Comparison of ENCODE assay signal across 28 cellular contexts in the genomic region with DNA sequence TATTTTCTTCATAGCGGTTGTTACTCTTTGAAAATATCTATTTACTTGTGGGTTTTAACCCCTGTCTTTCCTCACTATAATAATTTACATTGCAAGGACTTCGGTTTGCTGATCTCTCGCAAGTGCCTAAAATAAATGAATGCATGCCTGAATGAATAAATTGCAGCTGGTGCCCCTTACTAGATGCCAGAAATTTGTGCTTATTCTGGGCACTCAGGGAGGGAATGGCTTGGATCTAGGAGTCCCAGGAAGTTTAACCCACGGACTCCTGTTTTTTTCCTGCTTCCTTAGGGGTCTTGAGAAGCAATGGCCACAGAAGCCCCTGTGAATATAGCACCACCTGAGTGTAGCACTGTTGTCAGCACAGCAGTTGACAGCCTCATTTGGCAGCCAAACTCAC. TPM values are rescaled to one million over a fixed set of nuclear protein-coding genes. Genes with fewer than 3 reads are reported as not detected.
"Had no signal": no experiment of that assay in that cellular context is flagged by ENCODE, and none has a peak within 500 bp of the region (broad histone marks: within the 10 kb centered on the region; RNA-seq: fewer than 3 reads in every experiment).

No MANE protein-coding gene starts in this region.

- H3K4me3 Mint-ChIP-seq: activated CD8-positive, alpha-beta memory T cell treated with anti-CD3 and anti-CD28 coated beads, Interleukin-2, amount 10 ng/mL, durations not matched to agents 7 days and 5 days; activated naive CD4-positive, alpha-beta T cell treated with anti-CD3 and anti-CD28 coated beads, Interleukin-2, amount 50 U/mL, for 24 hours; activated T-cell treated with anti-CD3 and anti-CD28 coated beads, Interleukin-2, amount 50 U/mL, for 24 hours; activated T-helper 1 cell treated with anti-CD3 and anti-CD28 coated beads, Interleukin-12 subunit alpha, Interleukin-12 subunit beta, Interleukin-2, Interleukin-4 antibody, amounts not matched to agents 30 ng/mL and 10 ng/mL and 1 ng/mL, durations not matched to agents 14 hours and 24 hours and 36 hours; central memory CD8-positive, alpha-beta T cell; T-helper 17 cell; WTC11 had no signal

- H3K9me3 Mint-ChIP-seq: activated naive CD4-positive, alpha-beta T cell treated with anti-CD3 and anti-CD28 coated beads, Interleukin-2, amount 50 U/mL, for 24 hours; activated T-cell treated with anti-CD3 and anti-CD28 coated beads, Interleukin-2, amount 50 U/mL, for 24 hours; activated T-helper 1 cell treated with anti-CD3 and anti-CD28 coated beads, Interleukin-12 subunit alpha, Interleukin-12 subunit beta, Interleukin-2, Interleukin-4 antibody, amounts not matched to agents 30 ng/mL and 10 ng/mL and 1 ng/mL, durations not matched to agents 14 hours and 24 hours and 36 hours; central memory CD8-positive, alpha-beta T cell; WTC11 had no signal

- H3K27ac Mint-ChIP-seq: activated CD8-positive, alpha-beta memory T cell treated with anti-CD3 and anti-CD28 coated beads, Interleukin-2, amount 10 ng/mL, durations not matched to agents 7 days and 5 days; activated naive CD4-positive, alpha-beta T cell treated with anti-CD3 and anti-CD28 coated beads, Interleukin-2, amount 50 U/mL, for 24 hours; activated T-cell treated with anti-CD3 and anti-CD28 coated beads, Interleukin-2, amount 50 U/mL, for 24 hours; activated T-helper 1 cell treated with anti-CD3 and anti-CD28 coated beads, Interleukin-12 subunit alpha, Interleukin-12 subunit beta, Interleukin-2, Interleukin-4 antibody, amounts not matched to agents 30 ng/mL and 10 ng/mL and 1 ng/mL, durations not matched to agents 14 hours and 24 hours and 36 hours; T-helper 17 cell; WTC11 had no signal

- ATAC-seq: activated CD8-positive, alpha-beta memory T cell treated with anti-CD3 and anti-CD28 coated beads, Interleukin-2, amount 10 ng/mL, durations not matched to agents 7 days and 5 days; body of pancreas; T-helper 17 cell; WTC11 had no signal

- H3K4me3 ChIP-seq: ascending aorta, body of pancreas had no signal

- H3K27me3 ChIP-seq: ascending aorta, body of pancreas had no signal

- H3K27ac ChIP-seq: ascending aorta, body of pancreas had no signal

- H3K4me1 ChIP-seq: ascending aorta had no signal

- H3K9me3 ChIP-seq: ascending aorta, body of pancreas had no signal

- H3K36me3 ChIP-seq: ascending aorta had no signal

- DNase-seq: activated CD4-positive, alpha-beta T cell treated with anti-CD3 and anti-CD28 coated beads for 48 hours; activated CD4-positive, alpha-beta T cell treated with anti-CD3 and anti-CD28 coated beads, Interleukin-2, amount 50 U/mL, for 4 hours; activated CD4-positive, CD25-positive, alpha-beta regulatory T cell treated with anti-CD3 and anti-CD28 coated beads, Interleukin-2, amount 50 U/mL, for 72 hours; activated CD8-positive, alpha-beta memory T cell treated with anti-CD3 and anti-CD28 coated beads, Interleukin-2, amount 10 ng/mL, durations not matched to agents 7 days and 5 days; activated effector memory CD4-positive, alpha-beta T cell treated with Interleukin-2 at 50 U/mL for 16 hours; activated naive CD4-positive, alpha-beta T cell; activated T-cell treated with anti-CD3 and anti-CD28 coated beads, Interleukin-2, amount 50 U/mL, for 24 hours; body of pancreas; KBM-7; NCI-H1048; NCI-H187; NCI-H2081; NCI-H226; NCI-H526 treated with DMSO at 0.1 percent for 48 hours; NCI-H82; SIG-M5; T-helper 17 cell; T-helper 9 cell had no signal

- H3K36me3 Mint-ChIP-seq: activated CD8-positive, alpha-beta memory T cell treated with anti-CD3 and anti-CD28 coated beads, Interleukin-2, amount 10 ng/mL, durations not matched to agents 7 days and 5 days; activated naive CD4-positive, alpha-beta T cell treated with anti-CD3 and anti-CD28 coated beads, Interleukin-2, amount 50 U/mL, for 24 hours; WTC11 had no signal

RNA-seq across cellular contexts. Expression of gene PLA2G2C, which starts 3.9 kb away (rescaled TPM):
- total RNA-seq: activated CD8-positive, alpha-beta memory T cell treated with anti-CD3 and anti-CD28 coated beads, Interleukin-2, amount 10 ng/mL, durations not matched to agents 7 days and 5 days; ascending aorta; body of pancreas; LHCN-M2; M059J; NCI-H460; RPMI7951; WTC11 had no signal

RNA-seq across cellular contexts. Expression of gene UBXN10, which starts 4.4 kb away (rescaled TPM):
- total RNA-seq: ascending aorta, LHCN-M2, M059J, NCI-H460 had no signal

RNA-seq across cellular contexts. Expression of gene PLA2G2F, which starts 51.1 kb away (rescaled TPM):
- total RNA-seq: activated CD8-positive, alpha-beta memory T cell treated with anti-CD3 and anti-CD28 coated beads, Interleukin-2, amount 10 ng/mL, durations not matched to agents 7 days and 5 days; activated T-helper 1 cell treated with anti-CD3 and anti-CD28 coated beads, Interleukin-12 subunit alpha, Interleukin-12 subunit beta, Interleukin-2, Interleukin-4 antibody, amounts not matched to agents 30 ng/mL and 10 ng/mL and 1 ng/mL, durations not matched to agents 14 hours and 24 hours and 36 hours; ascending aorta; body of pancreas; LHCN-M2; M059J; NCI-H460; OCI-LY7; RPMI7951; T-helper 17 cell; WTC11 had no signal
